ENCODE assay signal across 11 cellular contexts in the genomic region with DNA sequence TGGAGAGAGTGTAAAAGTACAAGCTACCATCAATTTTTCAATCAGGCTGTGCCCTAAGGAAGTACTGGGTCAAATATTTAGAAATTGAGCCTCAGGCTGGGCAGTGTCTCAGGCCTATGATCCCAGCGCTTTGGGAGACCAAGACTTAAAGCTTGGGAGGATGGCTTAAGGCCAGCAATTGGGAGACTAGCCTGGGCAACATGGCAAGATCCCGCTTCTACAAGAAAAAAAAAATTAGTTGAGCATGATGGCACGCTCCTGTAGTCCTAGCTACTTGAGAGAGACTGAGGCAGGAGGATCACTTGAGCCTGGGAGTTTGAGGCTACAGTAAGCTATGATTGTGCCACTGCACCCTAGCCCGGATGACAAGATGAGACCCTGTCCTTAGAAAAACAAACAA. TPM values are rescaled to one million over a fixed set of nuclear protein-coding genes. Genes with fewer than 3 reads are reported as not detected.
A peak's percentile ranks its signal among the peaks of the same experiment; 100 is the strongest.
DNase-seq lines count a peak whose midpoint lies in the region; ATAC-seq and TF ChIP-seq lines count a peak whose summit lies in the region.
"Had no signal": no experiment of that assay in that cellular context is flagged by ENCODE, and none has a peak within 500 bp of the region (broad histone marks: within the 10 kb centered on the region; RNA-seq: fewer than 3 reads in every experiment).

No MANE protein-coding gene starts in this region.

- no peak for TF ChIP-seq CTCF in cardiac muscle cell (IDR thresholded peaks at IDR 0.05; ENCODE audit: low read depth, low read length)
- no peak for TF ChIP-seq CTCF in upper lobe of right lung (IDR thresholded peaks at IDR 0.05)

- H3K4me3 ChIP-seq in cardiac muscle cell, result no peak overlapping the region
- no peak overlapping the region for H3K4me3 ChIP-seq in upper lobe of right lung

- H3K4me3 Mint-ChIP-seq in activated T-helper 2 cell treated with anti-CD3 and anti-CD28 coated beads, Interferon-gamma antibody, Interleukin-2, Interleukin-4, amounts not matched to agents 10 μg/mL and 5 μg/mL and 100 μg/mL, durations not matched to agents 14 hours and 24 hours and 36 hours (ENCODE audit: low read depth), result peak overlapping the region; percentile 100
- H3K4me3 Mint-ChIP-seq in naive B cell, result peak overlapping the region in 7 of 8 donors; percentile 21 to 100 (median 100)

- DNase-seq in cardiac muscle cell (ENCODE audit: low read depth in 1 of 2, low spot score in 1 of 2), result no peak
- DNase-seq in left ventricle myocardium superior, result no peak
- DNase-seq in activated T-helper 2 cell treated with anti-CD3 and anti-CD28 coated beads, Interferon-gamma antibody, Interleukin-2, Interleukin-4, amounts not matched to agents 10 μg/mL and 5 μg/mL and 100 μg/mL, durations not matched to agents 14 hours and 24 hours and 36 hours (ENCODE audit: low spot score), result no peak
- no peak for DNase-seq in naive B cell
- DNase-seq in upper lobe of right lung, result no peak
- DNase-seq in caudate nucleus (lab: John Stamatoyannopoulos, UW), result no peak
- no peak for DNase-seq in COLO829 (ENCODE audit: low spot score)
- DNase-seq: activated CD4-positive, CD25-positive, alpha-beta regulatory T cell treated with anti-CD3 and anti-CD28 coated beads, Interleukin-2, amount 50 U/mL, for 72 hours; brain microvascular endothelial cell; OCI-M1 had no signal

- no peaks in the 10 kb centered on the region for H3K27me3 Mint-ChIP-seq in activated T-helper 2 cell treated with anti-CD3 and anti-CD28 coated beads, Interferon-gamma antibody, Interleukin-2, Interleukin-4, amounts not matched to agents 10 μg/mL and 5 μg/mL and 100 μg/mL, durations not matched to agents 14 hours and 24 hours and 36 hours (ENCODE audit: low read depth)
- H3K27me3 Mint-ChIP-seq in naive B cell, result peaks cover 0 to 5% (median under 1%) of the 10 kb centered on the region in 3 donors

- peak overlapping the region; percentile 100 for H3K27ac Mint-ChIP-seq in activated T-helper 2 cell treated with anti-CD3 and anti-CD28 coated beads, Interferon-gamma antibody, Interleukin-2, Interleukin-4, amounts not matched to agents 10 μg/mL and 5 μg/mL and 100 μg/mL, durations not matched to agents 14 hours and 24 hours and 36 hours
- peak overlapping the region in 5 of 6 donors; percentile 41 to 100 (median 92) for H3K27ac Mint-ChIP-seq in naive B cell

- H3K27me3 ChIP-seq in cardiac muscle cell (no peaks in the 10 kb centered on the region), upper lobe of right lung (no peaks in the 10 kb centered on the region)
- H3K27me3 ChIP-seq: brain microvascular endothelial cell had no signal

- intact Hi-C loops in left ventricle myocardium superior (cut with micrococcal nuclease) (no loop called here), upper lobe of right lung (cut with DNase I) (no loop called here)
- intact Hi-C loops in activated T-helper 2 cell treated with anti-CD3 and anti-CD28 coated beads, Interferon-gamma antibody, Interleukin-2, Interleukin-4, amounts not matched to agents 10 μg/mL and 5 μg/mL and 100 μg/mL, durations not matched to agents 14 hours and 24 hours and 36 hours (cut with micrococcal nuclease), result loop anchor here (5.0 to 10.0 kb wide), 2 partner anchors 50 to 867 kb away; a partner anchor contains a TSS

- H3K9me3 Mint-ChIP-seq in activated T-helper 2 cell treated with anti-CD3 and anti-CD28 coated beads, Interferon-gamma antibody, Interleukin-2, Interleukin-4, amounts not matched to agents 10 μg/mL and 5 μg/mL and 100 μg/mL, durations not matched to agents 14 hours and 24 hours and 36 hours, result no peaks in the 10 kb centered on the region
- no peaks in the 10 kb centered on the region for H3K9me3 Mint-ChIP-seq in naive B cell

- H3K36me3 ChIP-seq in cardiac muscle cell (no peaks in the 10 kb centered on the region), upper lobe of right lung (no peaks in the 10 kb centered on the region)

- H3K9me3 ChIP-seq in cardiac muscle cell (ENCODE audit: low read depth), result no peaks in the 10 kb centered on the region
- H3K9me3 ChIP-seq in upper lobe of right lung, result no peaks in the 10 kb centered on the region

- peaks cover 18% of the 10 kb centered on the region for H3K4me1 ChIP-seq in cardiac muscle cell (ENCODE audit: low read depth)
- peaks cover 22% of the 10 kb centered on the region for H3K4me1 ChIP-seq in upper lobe of right lung

- peaks cover 15% of the 10 kb centered on the region for H3K36me3 Mint-ChIP-seq in activated T-helper 2 cell treated with anti-CD3 and anti-CD28 coated beads, Interferon-gamma antibody, Interleukin-2, Interleukin-4, amounts not matched to agents 10 μg/mL and 5 μg/mL and 100 μg/mL, durations not matched to agents 14 hours and 24 hours and 36 hours (ENCODE audit: low read depth)
- peaks cover 4 to 7% of the 10 kb centered on the region in 2 donors for H3K36me3 Mint-ChIP-seq in naive B cell

- H3K27ac ChIP-seq in cardiac muscle cell (peak overlapping the region; percentile 94), upper lobe of right lung (peak overlapping the region; percentile 97), caudate nucleus (ENCODE audit: low read depth, low read length) (no peak overlapping the region)

- ATAC-seq in left ventricle myocardium superior (no peak), naive B cell (ENCODE audit: low read depth in 2 of 2) (no peak), upper lobe of right lung (no peak), HG03045 (IDR thresholded peaks at IDR 0.05; ENCODE audit: unreplicated experiment) (no peak)

- peaks cover 34% of the 10 kb centered on the region for H3K4me1 Mint-ChIP-seq in activated T-helper 2 cell treated with anti-CD3 and anti-CD28 coated beads, Interferon-gamma antibody, Interleukin-2, Interleukin-4, amounts not matched to agents 10 μg/mL and 5 μg/mL and 100 μg/mL, durations not matched to agents 14 hours and 24 hours and 36 hours (ENCODE audit: low read depth)
- peaks cover 27 to 44% (median 36%) of the 10 kb centered on the region in 3 donors for H3K4me1 Mint-ChIP-seq in naive B cell

RNA-seq across cellular contexts. Expression of a gene that starts 2.0 kb away (rescaled TPM):
- total RNA-seq in cardiac muscle cell (43.3 and 51.5 TPM in 2 replicates), left ventricle myocardium superior (39.3 TPM), upper lobe of right lung (62.9 TPM)
- polyA plus RNA-seq in cardiac muscle cell (37.1 and 39.0 TPM in 2 replicates), naive B cell (ENCODE audit: low read depth in 6 of 6) (10 to 100 TPM in 3 of 6 donors, 1 to 10 TPM in 3; 3.7 to 14.7 (median 9.2) TPM)
- 59.2 and 63.8 TPM in 2 replicates for total RNA-seq in activated T-helper 2 cell treated with anti-CD3 and anti-CD28 coated beads, Interferon-gamma antibody, Interleukin-2, Interleukin-4, amounts not matched to agents 10 μg/mL and 5 μg/mL and 100 μg/mL, durations not matched to agents 14 hours and 24 hours and 36 hours
